In genomic region chr21:24290151-24290833, GRCh38 we compare ENCODE assay signal across 10 cellular contexts.
DNase-seq lines count a peak whose midpoint lies in the region; ATAC-seq and TF ChIP-seq lines count a peak whose summit lies in the region.
"Had no signal": no experiment of that assay in that cellular context is flagged by ENCODE, and none has a peak within 500 bp of the region (broad histone marks: within the 10 kb centered on the region; RNA-seq: fewer than 3 reads in every experiment).

No MANE protein-coding gene starts in this region.

- no peaks in the 10 kb centered on the region for H3K36me3 Mint-ChIP-seq in activated CD8-positive, alpha-beta T cell treated with anti-CD3 and anti-CD28 coated beads for 36 hours (ENCODE audit: low read depth)
- H3K36me3 Mint-ChIP-seq in immature natural killer cell = no peaks in the 10 kb centered on the region

- no peaks in the 10 kb centered on the region for H3K9me3 Mint-ChIP-seq in activated CD8-positive, alpha-beta T cell treated with anti-CD3 and anti-CD28 coated beads for 36 hours
- peaks cover 0 to 5% (median 3%) of the 10 kb centered on the region in 6 donors for H3K9me3 Mint-ChIP-seq in immature natural killer cell

- peak overlapping the region; percentile 44 for H3K4me3 Mint-ChIP-seq in activated CD8-positive, alpha-beta T cell treated with anti-CD3 and anti-CD28 coated beads for 36 hours
- peak overlapping the region in 2 of 5 donors; percentile 22 to 42 for H3K4me3 Mint-ChIP-seq in immature natural killer cell

- POLR2A ChIA-PET in activated CD8-positive, alpha-beta T cell treated with anti-CD3 and anti-CD28 coated beads for 36 hours (lab: Charles Lee) = no interaction called here
- POLR2A ChIA-PET in GM10248 (lab: Yijun Ruan, JAX) = no interaction called here

- DNase-seq in NK-92 treated with Interleukin-12 subunit alpha and Interleukin-12 subunit beta, amount 100 ng/mL, for 24 hours (lab: John Stamatoyannopoulos, UW) = peak; percentile 1
- DNase-seq in NK-92 (lab: John Stamatoyannopoulos, UW; ENCODE audit: unreplicated experiment) (no peak), NCI-H1105 (lab: John Stamatoyannopoulos, UW) (peak; percentile 9), immature natural killer cell (peak; percentile 4 to 25 (median 12)), GM10248 (ENCODE audit: extremely low spot score) (no peak), COLO668 (lab: John Stamatoyannopoulos, UW; ENCODE audit: unreplicated experiment) (no peak)
- DNase-seq in activated CD8-positive, alpha-beta T cell treated with anti-CD3 and anti-CD28 coated beads for 36 hours = peak; percentile 68
- DNase-seq: NCI-H345, stomach had no signal

- H3K27me3 Mint-ChIP-seq in activated CD8-positive, alpha-beta T cell treated with anti-CD3 and anti-CD28 coated beads for 36 hours = no peaks in the 10 kb centered on the region
- H3K27me3 Mint-ChIP-seq in immature natural killer cell (ENCODE audit: low read depth in 3 of 3) = peaks cover 0 to 4% (median 0%) of the 10 kb centered on the region in 3 donors

- CTCF ChIA-PET in activated CD8-positive, alpha-beta T cell treated with anti-CD3 and anti-CD28 coated beads for 36 hours (lab: Charles Lee) = no interaction called here
- CTCF ChIA-PET in GM10248 (lab: Yijun Ruan, JAX) = no interaction called here

- no peak for TF ChIP-seq CTCF in activated CD8-positive, alpha-beta T cell treated with anti-CD3 and anti-CD28 coated beads for 36 hours (IDR thresholded peaks at IDR 0.05)
- no peak for TF ChIP-seq CTCF in GM10248 (IDR thresholded peaks at IDR 0.05; ENCODE audit: control extremely low read depth, extremely low read depth, low read depth, missing control alignments)

- peaks cover 7% of the 10 kb centered on the region for H3K4me1 Mint-ChIP-seq in activated CD8-positive, alpha-beta T cell treated with anti-CD3 and anti-CD28 coated beads for 36 hours (ENCODE audit: low read depth)
- peaks cover 3 to 9% of the 10 kb centered on the region in 2 donors for H3K4me1 Mint-ChIP-seq in immature natural killer cell

- intact Hi-C loops in activated CD8-positive, alpha-beta T cell treated with anti-CD3 and anti-CD28 coated beads for 36 hours (cut with micrococcal nuclease) = no loop called here

- H3K27ac Mint-ChIP-seq in activated CD8-positive, alpha-beta T cell treated with anti-CD3 and anti-CD28 coated beads for 36 hours = peak overlapping the region; percentile 29
- peak overlapping the region in 1 of 6 donors; percentile 61 for H3K27ac Mint-ChIP-seq in immature natural killer cell

- peak; percentile 90 for ATAC-seq in activated CD8-positive, alpha-beta T cell treated with anti-CD3 and anti-CD28 coated beads for 36 hours
- ATAC-seq in HG02678 (IDR thresholded peaks at IDR 0.05; ENCODE audit: unreplicated experiment) = no peak

Comparison
In these comparisons a context has a peak if more than half of its experiments do, and no peak if none do; other contexts are left out.
1. DNase-seq: peak in NK-92 treated with Interleukin-12 subunit alpha and Interleukin-12 subunit beta, amount 100 ng/mL, for 24 hours (single experiment), NCI-H1105 (single experiment), activated CD8-positive, alpha-beta T cell treated with anti-CD3 and anti-CD28 coated beads for 36 hours (single experiment) and immature natural killer cell (3 of 3); none in NK-92 (single experiment), GM10248 (single experiment) and COLO668 (single experiment).